16 cellular contexts compared by ENCODE assay signal in the genomic region with DNA sequence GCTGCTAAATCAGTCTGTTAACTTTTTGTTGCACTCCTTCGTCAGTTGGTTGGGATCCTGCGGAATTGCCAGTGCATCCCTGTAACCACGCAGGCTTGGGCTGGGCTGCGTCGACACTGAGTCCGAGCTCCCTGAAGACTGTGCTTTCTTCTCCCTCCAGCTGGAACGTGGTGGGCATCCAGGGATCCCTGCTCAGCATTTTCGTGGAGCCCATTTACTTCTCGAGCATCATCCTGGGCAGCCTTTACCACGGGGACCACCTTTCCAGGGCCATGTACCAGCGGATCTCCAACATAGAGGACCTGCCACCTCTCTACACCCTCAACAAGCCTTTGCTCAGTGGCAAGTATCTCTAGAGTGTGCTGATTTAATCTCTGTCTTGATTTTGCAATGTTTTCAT.
A peak's percentile ranks its signal among the peaks of the same experiment; 100 is the strongest.
DNase-seq lines count a peak whose midpoint lies in the region; ATAC-seq and TF ChIP-seq lines count a peak whose summit lies in the region.
"Had no signal": no experiment of that assay in that cellular context is flagged by ENCODE, and none has a peak within 500 bp of the region (broad histone marks: within the 10 kb centered on the region; RNA-seq: fewer than 3 reads in every experiment).

No MANE protein-coding gene starts in this region.

- H3K36me3 Mint-ChIP-seq in activated CD8-positive, alpha-beta memory T cell treated with anti-CD3 and anti-CD28 coated beads, Interleukin-2, amount 10 ng/mL, durations not matched to agents 7 days and 5 days = peaks cover 19% of the 10 kb centered on the region
- peaks cover 38% of the 10 kb centered on the region for H3K36me3 Mint-ChIP-seq in chondrocyte (ENCODE audit: low read depth)

- peak; percentile 17 for DNase-seq in activated CD8-positive, alpha-beta memory T cell treated with anti-CD3 and anti-CD28 coated beads for 24 hours
- DNase-seq in activated CD8-positive, alpha-beta memory T cell treated with anti-CD3 and anti-CD28 coated beads, Interleukin-2, amount 10 ng/mL, durations not matched to agents 7 days and 5 days = no peak
- DNase-seq in chondrocyte (ENCODE audit: low spot score) (peak; percentile 62), upper lobe of right lung (peak; percentile 55), ascending aorta (ENCODE audit: low spot score in 2 of 2) (no peak), GM13977 (ENCODE audit: low spot score) (no peak)
- DNase-seq: C1 segment of cervical spinal cord; Caco-2; CD8-positive, alpha-beta T cell; DMS153; DND-41; H9 had no signal

- peaks cover 34% of the 10 kb centered on the region for H3K4me1 Mint-ChIP-seq in activated CD8-positive, alpha-beta memory T cell treated with anti-CD3 and anti-CD28 coated beads, Interleukin-2, amount 10 ng/mL, durations not matched to agents 7 days and 5 days
- peaks cover 8% of the 10 kb centered on the region for H3K4me1 Mint-ChIP-seq in chondrocyte (ENCODE audit: low read depth)

- intact Hi-C loops in upper lobe of right lung (cut with DNase I) (no loop called here), ascending aorta (cut with DNase I) (no loop called here)

- H3K27ac ChIP-seq in upper lobe of right lung = no peak overlapping the region
- H3K27ac ChIP-seq in ascending aorta = no peak overlapping the region
- H3K27ac ChIP-seq: 22Rv1 had no signal

- ATAC-seq in activated CD8-positive, alpha-beta memory T cell treated with anti-CD3 and anti-CD28 coated beads, Interleukin-2, amount 10 ng/mL, durations not matched to agents 7 days and 5 days = no peak
- no peak for ATAC-seq in upper lobe of right lung
- ATAC-seq: CD8-positive, alpha-beta T cell; GM23338; HCT116 had no signal

- no peaks in the 10 kb centered on the region for H3K27me3 ChIP-seq in upper lobe of right lung
- no peaks in the 10 kb centered on the region for H3K27me3 ChIP-seq in ascending aorta

- H3K4me3 ChIP-seq in upper lobe of right lung = no peak overlapping the region
- H3K4me3 ChIP-seq in ascending aorta = no peak overlapping the region
- H3K4me3 ChIP-seq: GM23338 had no signal

- H3K36me3 ChIP-seq in upper lobe of right lung = peaks cover 54% of the 10 kb centered on the region
- peaks cover 28 to 68% of the 10 kb centered on the region in 2 donors for H3K36me3 ChIP-seq in ascending aorta

- no peaks in the 10 kb centered on the region for H3K9me3 ChIP-seq in upper lobe of right lung
- H3K9me3 ChIP-seq in ascending aorta = no peaks in the 10 kb centered on the region
- H3K9me3 ChIP-seq: Caco-2 had no signal

- H3K27me3 Mint-ChIP-seq in activated CD8-positive, alpha-beta memory T cell treated with anti-CD3 and anti-CD28 coated beads, Interleukin-2, amount 10 ng/mL, durations not matched to agents 7 days and 5 days = no peaks in the 10 kb centered on the region
- no peaks in the 10 kb centered on the region for H3K27me3 Mint-ChIP-seq in chondrocyte (ENCODE audit: low read depth)
- H3K27me3 Mint-ChIP-seq: B cell had no signal

- CTCF ChIA-PET in activated CD8-positive, alpha-beta memory T cell treated with anti-CD3 and anti-CD28 coated beads, Interleukin-2, amount 10 ng/mL, durations not matched to agents 7 days and 5 days (lab: Charles Lee) = interaction anchor here (1.8 kb wide), 1 partner anchor 52 kb away, joined by 5 read pairs; no protein-coding TSS in a partner anchor

- no peaks in the 10 kb centered on the region for H3K9me3 Mint-ChIP-seq in activated CD8-positive, alpha-beta memory T cell treated with anti-CD3 and anti-CD28 coated beads, Interleukin-2, amount 10 ng/mL, durations not matched to agents 7 days and 5 days (ENCODE audit: low read depth)
- H3K9me3 Mint-ChIP-seq in chondrocyte (ENCODE audit: low read depth) = no peaks in the 10 kb centered on the region
- H3K9me3 Mint-ChIP-seq: CD8-positive, alpha-beta T cell; GM23338; H9 had no signal

- no peak overlapping the region for H3K27ac Mint-ChIP-seq in activated CD8-positive, alpha-beta memory T cell treated with anti-CD3 and anti-CD28 coated beads, Interleukin-2, amount 10 ng/mL, durations not matched to agents 7 days and 5 days
- no peak overlapping the region for H3K27ac Mint-ChIP-seq in chondrocyte (ENCODE audit: unreplicated experiment)
- H3K27ac Mint-ChIP-seq: B cell; CD8-positive, alpha-beta T cell; GM23338; H9 had no signal

- in situ Hi-C loops in GM13977 (cut with MboI; ENCODE audit: low pct_unique_long_range_greater_than_20kb, low sequenced_read_pairs, unreplicated experiment) = no loop called here

- TF ChIP-seq CTCF in chondrocyte (IDR thresholded peaks at IDR 0.05) (no peak), upper lobe of right lung (IDR thresholded peaks at IDR 0.05) (no peak), ascending aorta (IDR thresholded peaks at IDR 0.05) (no peak), GM13977 (IDR thresholded peaks at IDR 0.05; ENCODE audit: extremely low read depth, insufficient read depth, missing control alignments) (no peak)

- H3K4me3 Mint-ChIP-seq in activated CD8-positive, alpha-beta memory T cell treated with anti-CD3 and anti-CD28 coated beads, Interleukin-2, amount 10 ng/mL, durations not matched to agents 7 days and 5 days = no peak overlapping the region
- no peak overlapping the region for H3K4me3 Mint-ChIP-seq in chondrocyte (ENCODE audit: unreplicated experiment)
- H3K4me3 Mint-ChIP-seq: B cell; CD8-positive, alpha-beta T cell; GM23338; H9 had no signal

- H3K4me1 ChIP-seq in upper lobe of right lung (no peaks in the 10 kb centered on the region), ascending aorta (no peaks in the 10 kb centered on the region)
- H3K4me1 ChIP-seq: Caco-2 had no signal

Comparison
In these comparisons a context has a peak if more than half of its experiments do, and no peak if none do; other contexts are left out.
1. DNase-seq: peak in activated CD8-positive, alpha-beta memory T cell treated with anti-CD3 and anti-CD28 coated beads for 24 hours (single experiment), chondrocyte (single experiment) and upper lobe of right lung (single experiment); none in activated CD8-positive, alpha-beta memory T cell treated with anti-CD3 and anti-CD28 coated beads, Interleukin-2, amount 10 ng/mL, durations not matched to agents 7 days and 5 days (single experiment), ascending aorta (0 of 2) and GM13977 (single experiment).